In the genomic region with DNA sequence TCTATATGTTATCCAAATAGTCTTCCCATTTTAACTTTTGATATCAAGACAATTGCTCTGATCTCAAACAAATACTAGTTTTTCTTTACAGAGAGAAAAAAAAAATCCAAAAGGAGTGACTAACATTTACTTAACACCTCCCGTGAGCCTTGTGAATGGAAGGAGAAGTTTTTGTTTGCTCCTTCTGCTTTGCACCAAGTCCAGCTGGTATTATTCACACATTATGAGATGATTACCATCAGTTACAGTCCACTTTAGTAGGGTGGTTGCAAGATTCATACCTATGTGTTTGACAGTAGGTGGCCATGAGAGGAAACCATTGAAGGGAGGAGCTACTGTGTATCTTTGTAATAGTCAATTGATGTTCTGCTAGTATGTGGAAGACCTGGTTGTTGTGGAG, we compare ENCODE assay signal across 33 cellular contexts.
"Had no signal": no experiment of that assay in that cellular context is flagged by ENCODE, and none has a peak within 500 bp of the region (broad histone marks: within the 10 kb centered on the region; RNA-seq: fewer than 3 reads in every experiment).

No MANE protein-coding gene starts in this region.

- H3K9me3 ChIP-seq: adrenal gland, ascending aorta had no signal

- H3K27ac ChIP-seq: adrenal gland, ascending aorta, brain microvascular endothelial cell, breast epithelium, cardiac muscle cell had no signal

- DNase-seq: activated effector memory CD4-positive, alpha-beta T cell treated with anti-CD3 and anti-CD28 coated beads, Interleukin-2, amount 50 U/mL, for 16 hours; activated effector memory CD4-positive, alpha-beta T cell treated with Interleukin-2 at 50 U/mL for 16 hours; activated gamma-delta T cell; activated gamma-delta T cell treated with Interleukin-2 at 50 U/mL for 16 hours; activated naive CD4-positive, alpha-beta T cell; activated naive CD4-positive, alpha-beta T cell treated with anti-CD3 and anti-CD28 coated beads for 36 hours; activated naive CD4-positive, alpha-beta T cell treated with anti-CD3 and anti-CD28 coated beads, Interleukin-2, amount 10 ng/mL, durations not matched to agents 7 days and 5 days; activated naive CD4-positive, alpha-beta T cell treated with anti-CD3 and anti-CD28 coated beads, Interleukin-2, amount 50 U/mL, for 16 hours; activated naive CD4-positive, alpha-beta T cell treated with Interleukin-2 at 50 U/mL for 16 hours; activated naive CD8-positive, alpha-beta T cell treated with anti-CD3 and anti-CD28 coated beads for 36 hours; activated naive CD8-positive, alpha-beta T cell treated with anti-CD3 and anti-CD28 coated beads, Interleukin-2, amount 10 ng/mL, durations not matched to agents 7 days and 5 days; activated naive CD8-positive, alpha-beta T cell treated with anti-CD3 and anti-CD28 coated beads, Interleukin-2, amount 50 U/mL, for 24 hours; activated T-cell treated with anti-CD3 and anti-CD28 coated beads, Interleukin-2, amount 50 U/mL, for 1 hour; activated T-cell treated with anti-CD3 and anti-CD28 coated beads, Interleukin-2, amount 50 U/mL, for 24 hours; activated T-cell treated with anti-CD3 and anti-CD28 coated beads, Interleukin-2, amount 50 U/mL, for 4 hours; activated T-cell treated with anti-CD3 and anti-CD28 coated beads, Interleukin-2, amount 50 U/mL, for 48 hours; activated T-cell treated with anti-CD3 and anti-CD28 coated beads, Interleukin-2, amount 50 U/mL, for 72 hours; adrenal gland; amniotic stem cell; amygdala; anterior cingulate cortex; aorta; brain microvascular endothelial cell; caudate nucleus; central memory CD4-positive, alpha-beta T cell; cerebellar nuclear complex had no signal

- H3K27me3 ChIP-seq: adrenal gland, ascending aorta, brain microvascular endothelial cell, breast epithelium, cardiac muscle cell had no signal

- H3K4me3 ChIP-seq: adrenal gland, ascending aorta, breast epithelium, cardiac muscle cell had no signal

- H3K4me1 ChIP-seq: adrenal gland, ascending aorta, breast epithelium had no signal

- FAIRE-seq: astrocyte, bronchial epithelial cell had no signal

- ATAC-seq: activated naive CD4-positive, alpha-beta T cell treated with anti-CD3 and anti-CD28 coated beads, Interleukin-2, amount 50 U/mL, for 72 hours; activated naive CD8-positive, alpha-beta T cell treated with anti-CD3 and anti-CD28 coated beads, Interleukin-2, amount 50 U/mL, for 24 hours; activated T-cell treated with anti-CD3 and anti-CD28 coated beads, Interleukin-2, amount 50 U/mL, for 4 hours; activated T-cell treated with anti-CD3 and anti-CD28 coated beads, Interleukin-2, amount 50 U/mL, for 72 hours; activated T-helper 17 cell treated with anti-CD3 and anti-CD28 coated beads, Interleukin-2, amount 50 U/mL, for 72 hours had no signal

- H3K36me3 ChIP-seq: adrenal gland, ascending aorta, brain microvascular endothelial cell, breast epithelium, cardiac muscle cell had no signal
